ENCODE assay signal across 15 cellular contexts in genomic region chr2:240795916-240796510, GRCh38. TPM values are rescaled to one million over a fixed set of nuclear protein-coding genes. Genes with fewer than 3 reads are reported as not detected.
DNase-seq lines count a peak whose midpoint lies in the region; ATAC-seq and TF ChIP-seq lines count a peak whose summit lies in the region.
"Had no signal": no experiment of that assay in that cellular context is flagged by ENCODE, and none has a peak within 500 bp of the region (broad histone marks: within the 10 kb centered on the region; RNA-seq: fewer than 3 reads in every experiment).

No MANE protein-coding gene starts in this region.

- H3K4me3 ChIP-seq in BLaER1 = no peak overlapping the region

- no peak overlapping the region for H3K27ac Mint-ChIP-seq in activated CD4-positive, alpha-beta T cell treated with anti-CD3 and anti-CD28 coated beads for 36 hours
- H3K27ac Mint-ChIP-seq in nephron progenitor cell = peak overlapping the region; percentile 79
- no peak overlapping the region for H3K27ac Mint-ChIP-seq in activated T-cell treated with anti-CD3 and anti-CD28 coated beads, Interleukin-2, amount 50 U/mL, for 72 hours

- no peaks in the 10 kb centered on the region for H3K27me3 ChIP-seq in BLaER1

- no peaks in the 10 kb centered on the region for H3K4me1 Mint-ChIP-seq in activated CD4-positive, alpha-beta T cell treated with anti-CD3 and anti-CD28 coated beads for 36 hours
- H3K4me1 Mint-ChIP-seq in nephron progenitor cell = peaks cover 70% of the 10 kb centered on the region
- H3K4me1 Mint-ChIP-seq in activated T-cell treated with anti-CD3 and anti-CD28 coated beads, Interleukin-2, amount 50 U/mL, for 72 hours (ENCODE audit: low read depth) = no peaks in the 10 kb centered on the region

- no peaks in the 10 kb centered on the region for H4K20me1 ChIP-seq in BLaER1

- DNase-seq in activated CD4-positive, alpha-beta T cell treated with anti-CD3 and anti-CD28 coated beads for 36 hours = peak; percentile 2
- no peak for DNase-seq in activated CD4-positive, alpha-beta T cell treated with anti-CD3 and anti-CD28 coated beads for 4 hours
- DNase-seq in nephron progenitor cell = peak; percentile 3
- DNase-seq in NOMO-1 treated with DMSO at 0.1 percent for 48 hours (lab: John Stamatoyannopoulos, UW; ENCODE audit: unreplicated experiment) = no peak
- DNase-seq in activated T-cell treated with anti-CD3 and anti-CD28 coated beads, Interleukin-2, amount 50 U/mL, for 72 hours = no peak
- DNase-seq in NCI-H1930 (lab: John Stamatoyannopoulos, UW) = no peak
- DNase-seq: COR-L47, DMS153, EL, NCI-H1436 treated with DMSO at 0.1 percent for 48 hours, NCI-H226, NCI-H526 had no signal

- no peak overlapping the region for H3K4me3 Mint-ChIP-seq in activated CD4-positive, alpha-beta T cell treated with anti-CD3 and anti-CD28 coated beads for 36 hours
- H3K4me3 Mint-ChIP-seq in nephron progenitor cell = no peak overlapping the region
- no peak overlapping the region for H3K4me3 Mint-ChIP-seq in activated T-cell treated with anti-CD3 and anti-CD28 coated beads, Interleukin-2, amount 50 U/mL, for 72 hours

- intact Hi-C loops in activated CD4-positive, alpha-beta T cell treated with anti-CD3 and anti-CD28 coated beads for 36 hours (cut with DNase I, micrococcal nuclease) = no loop called here

- H3K27ac ChIP-seq in BLaER1 (peak overlapping the region; percentile 76), cingulate gyrus (ENCODE audit: low read depth, low read length) (peak overlapping the region; percentile 39)
- H3K27ac ChIP-seq: C4-2B had no signal

- no peaks in the 10 kb centered on the region for H3K36me3 ChIP-seq in BLaER1

- CTCF ChIA-PET in activated CD4-positive, alpha-beta T cell treated with anti-CD3 and anti-CD28 coated beads for 36 hours (lab: Charles Lee) = no interaction called here

- no peak for TF ChIP-seq CTCF in nephron progenitor cell (IDR thresholded peaks at IDR 0.05)

- peaks cover 37% of the 10 kb centered on the region for H3K4me1 ChIP-seq in BLaER1

- H3K36me3 Mint-ChIP-seq in activated CD4-positive, alpha-beta T cell treated with anti-CD3 and anti-CD28 coated beads for 36 hours (ENCODE audit: low read depth) = no peaks in the 10 kb centered on the region
- H3K36me3 Mint-ChIP-seq in nephron progenitor cell (ENCODE audit: low read depth) = peaks cover 2% of the 10 kb centered on the region
- H3K36me3 Mint-ChIP-seq in activated T-cell treated with anti-CD3 and anti-CD28 coated beads, Interleukin-2, amount 50 U/mL, for 72 hours (ENCODE audit: insufficient read depth in 2 of 2) = no peaks in the 10 kb centered on the region

- peak overlapping the region; percentile 77 for H3K4me2 ChIP-seq in BLaER1

- H3K9me3 ChIP-seq in BLaER1 = no peaks in the 10 kb centered on the region

- H3K27me3 Mint-ChIP-seq in activated CD4-positive, alpha-beta T cell treated with anti-CD3 and anti-CD28 coated beads for 36 hours = peaks cover 2% of the 10 kb centered on the region
- H3K27me3 Mint-ChIP-seq in nephron progenitor cell (ENCODE audit: low read depth, poor library complexity) = peaks cover 22% of the 10 kb centered on the region
- H3K27me3 Mint-ChIP-seq in activated T-cell treated with anti-CD3 and anti-CD28 coated beads, Interleukin-2, amount 50 U/mL, for 72 hours (ENCODE audit: low read depth) = peaks cover 22% of the 10 kb centered on the region

- no peaks in the 10 kb centered on the region for H3K9me3 Mint-ChIP-seq in activated CD4-positive, alpha-beta T cell treated with anti-CD3 and anti-CD28 coated beads for 36 hours (ENCODE audit: low read depth)
- peaks cover 12% of the 10 kb centered on the region for H3K9me3 Mint-ChIP-seq in nephron progenitor cell
- H3K9me3 Mint-ChIP-seq in activated T-cell treated with anti-CD3 and anti-CD28 coated beads, Interleukin-2, amount 50 U/mL, for 72 hours = no peaks in the 10 kb centered on the region

- ATAC-seq in activated CD4-positive, alpha-beta T cell treated with anti-CD3 and anti-CD28 coated beads for 36 hours = no peak
- ATAC-seq in activated T-cell treated with anti-CD3 and anti-CD28 coated beads, Interleukin-2, amount 50 U/mL, for 72 hours (replicated peaks in 1 of 2) = no peak

- H3K9ac ChIP-seq in BLaER1 = peak overlapping the region; percentile 29; the same call in 1 of the 2 replicates

- POLR2A ChIA-PET in activated CD4-positive, alpha-beta T cell treated with anti-CD3 and anti-CD28 coated beads for 36 hours (lab: Charles Lee) = no interaction called here

RNA-seq across cellular contexts. Expression of gene KIF1A, which starts 24.0 kb away (rescaled TPM):
- 1 to 10 TPM; 4.6 to 8.2 TPM for total RNA-seq in activated CD4-positive, alpha-beta T cell treated with anti-CD3 and anti-CD28 coated beads for 36 hours
- 10 to 100 TPM; 28.8 to 30.1 TPM for total RNA-seq in activated T-cell treated with anti-CD3 and anti-CD28 coated beads, Interleukin-2, amount 50 U/mL, for 72 hours

Comparison
In these comparisons a context has a peak if more than half of its experiments do, and no peak if none do; other contexts are left out.
1. DNase-seq: peak in activated CD4-positive, alpha-beta T cell treated with anti-CD3 and anti-CD28 coated beads for 36 hours (single experiment) and nephron progenitor cell (single experiment); none in activated CD4-positive, alpha-beta T cell treated with anti-CD3 and anti-CD28 coated beads for 4 hours (0 of 2), NOMO-1 treated with DMSO at 0.1 percent for 48 hours (single experiment), activated T-cell treated with anti-CD3 and anti-CD28 coated beads, Interleukin-2, amount 50 U/mL, for 72 hours (0 of 2) and NCI-H1930 (0 of 2).